Comparison of ENCODE assay signal across 10 cellular contexts in genomic region chr15:55250951-55251350, GRCh38. TPM values are rescaled to one million over a fixed set of nuclear protein-coding genes. Genes with fewer than 3 reads are reported as not detected.
DNase-seq lines count a peak whose midpoint lies in the region; TF ChIP-seq lines count a peak whose summit lies in the region.
"Had no signal": no experiment of that assay in that cellular context is flagged by ENCODE, and none has a peak within 500 bp of the region (broad histone marks: within the 10 kb centered on the region; RNA-seq: fewer than 3 reads in every experiment).

No MANE protein-coding gene starts in this region.

- intact Hi-C loops in stomach (cut with DNase I; ENCODE audit: low total_unique reads), result no loop called here

- TF ChIP-seq POLR2A in stomach (IDR thresholded peaks at IDR 0.05), result no peak

- TF ChIP-seq CTCF in endodermal cell (conservative IDR thresholded peaks at IDR 0.05) (no peak), stomach (IDR thresholded peaks at IDR 0.05) (no peak)

- H3K36me3 Mint-ChIP-seq in activated T-cell treated with anti-CD3 and anti-CD28 coated beads, Interleukin-2, amount 50 U/mL, for 24 hours (ENCODE audit: low read depth), result peaks cover 86% of the 10 kb centered on the region
- H3K36me3 Mint-ChIP-seq in endodermal cell (ENCODE audit: low read depth), result no peaks in the 10 kb centered on the region

- H3K4me3 Mint-ChIP-seq in activated T-cell treated with anti-CD3 and anti-CD28 coated beads, Interleukin-2, amount 50 U/mL, for 24 hours, result no peak overlapping the region
- H3K4me3 Mint-ChIP-seq in endodermal cell, result no peak overlapping the region

- peak overlapping the region; percentile 76 for H3K27ac Mint-ChIP-seq in activated T-cell treated with anti-CD3 and anti-CD28 coated beads, Interleukin-2, amount 50 U/mL, for 24 hours
- H3K27ac Mint-ChIP-seq in endodermal cell, result no peak overlapping the region

- H3K36me3 ChIP-seq in endodermal cell (ENCODE audit: control insufficient read depth, insufficient read depth, low read length), result no peaks in the 10 kb centered on the region
- H3K36me3 ChIP-seq in stomach, result peaks cover 0 to 3% (median 0%) of the 10 kb centered on the region in 4 donors

- no peak overlapping the region for H3K27ac ChIP-seq in endodermal cell (ENCODE audit: low read depth, low read length)
- peak overlapping the region; percentile 50 to 84 (median 63) for H3K27ac ChIP-seq in stomach

- H3K27me3 ChIP-seq in endodermal cell (ENCODE audit: control insufficient read depth, insufficient read depth, low read length, poor library complexity, severe bottlenecking), result no peaks in the 10 kb centered on the region
- H3K27me3 ChIP-seq in stomach, result no peaks in the 10 kb centered on the region

- H3K9ac ChIP-seq in endodermal cell (ENCODE audit: extremely low read depth, low read length, poor library complexity, severe bottlenecking), result no peak overlapping the region

- no peaks in the 10 kb centered on the region for H3K9me3 Mint-ChIP-seq in activated T-cell treated with anti-CD3 and anti-CD28 coated beads, Interleukin-2, amount 50 U/mL, for 24 hours
- no peaks in the 10 kb centered on the region for H3K9me3 Mint-ChIP-seq in endodermal cell

- no peak for TF ChIP-seq EP300 in stomach (IDR thresholded peaks at IDR 0.05)

- H3K4me3 ChIP-seq in endodermal cell (ENCODE audit: low read length) (no peak overlapping the region), stomach (no peak overlapping the region)

- 46 to 79% methylated on average over 3 to 4 of the region's 4 CpGs for WGBS in endodermal cell (ENCODE audit: insufficient coverage in 1 of 2, insufficient read length in 1 of 2), 2 experiments
- 53 to 62% (median 57%) methylated on average over 4 of the region's 4 CpGs for WGBS in stomach, 5 donors

- H3K4me1 Mint-ChIP-seq in activated T-cell treated with anti-CD3 and anti-CD28 coated beads, Interleukin-2, amount 50 U/mL, for 24 hours (ENCODE audit: low read depth), result peaks cover 83% of the 10 kb centered on the region
- H3K4me1 Mint-ChIP-seq in endodermal cell, result peaks cover 32% of the 10 kb centered on the region

- no peaks in the 10 kb centered on the region for H3K27me3 Mint-ChIP-seq in activated T-cell treated with anti-CD3 and anti-CD28 coated beads, Interleukin-2, amount 50 U/mL, for 24 hours
- peaks cover 2% of the 10 kb centered on the region for H3K27me3 Mint-ChIP-seq in endodermal cell (ENCODE audit: insufficient read depth)

- H3K4me1 ChIP-seq in endodermal cell (ENCODE audit: control insufficient read depth, insufficient read depth, low read length) (peaks cover 11% of the 10 kb centered on the region), stomach (peaks cover 61 to 98% (median 74%) of the 10 kb centered on the region in 4 donors)

- H3K9me3 ChIP-seq in endodermal cell (ENCODE audit: control insufficient read depth, low read length) (no peaks in the 10 kb centered on the region), stomach (no peaks in the 10 kb centered on the region)

- no peak for DNase-seq in activated T-cell treated with anti-CD3 and anti-CD28 coated beads, Interleukin-2, amount 50 U/mL, for 24 hours
- no peak for DNase-seq in activated T-cell treated with anti-CD3 and anti-CD28 coated beads, Interleukin-2, amount 50 U/mL, for 1 hour
- peak; percentile 71 for DNase-seq in OCI-M1 (lab: John Stamatoyannopoulos, UW)
- peak; percentile 55 for DNase-seq in endodermal cell
- no peak for DNase-seq in stomach
- DNase-seq in NCI-H82 treated with DMSO at 0.1 percent for 48 hours (lab: John Stamatoyannopoulos, UW; ENCODE audit: unreplicated experiment), result no peak
- DNase-seq in medulla oblongata (ENCODE audit: extremely low spot score), result no peak
- no peak for DNase-seq in 8988T
- DNase-seq: activated gamma-delta T cell treated with Interleukin-2 at 50 U/mL for 16 hours; stimulated activated CD4-positive, alpha-beta T cell treated with anti-CD3 and anti-CD28 coated beads, Interleukin-2, amount 100 ng/mL, for 48 hours had no signal

RNA-seq across cellular contexts. Expression of gene RAB27A, which starts 38.7 kb away (rescaled TPM):
- total RNA-seq in endodermal cell, result 1 to 10 TPM; 8.8 to 9.1 TPM
- 5.7 TPM for polyA plus RNA-seq in endodermal cell (2013, experiment 1 of 2)
- 4.1 TPM for polyA plus RNA-seq in endodermal cell (2013, experiment 2 of 2)
- 10 to 100 TPM in 4 of 5 donors, 1 to 10 TPM in 1; 4.3 to 78.4 (median 56.7) TPM for total RNA-seq in stomach
- polyA plus RNA-seq in stomach, result 100 to 1,000 TPM in 1 of 3 donors, 10 to 100 TPM in 2; 19.0 to 146 (median 59.5) TPM

RNA-seq across cellular contexts. Expression of gene RSL24D1, which starts 54.2 kb away (rescaled TPM):
- total RNA-seq in endodermal cell (10 to 100 TPM; 75.9 to 79.8 TPM), stomach (100 to 1,000 TPM in 2 of 5 donors, 10 to 100 TPM in 3; 22.2 to 115 (median 39.4) TPM)
- polyA plus RNA-seq in endodermal cell (2013, experiment 1 of 2), result 116 TPM
- 108 TPM for polyA plus RNA-seq in endodermal cell (2013, experiment 2 of 2)
- polyA plus RNA-seq in stomach, result 100 to 1,000 TPM in 1 of 3 donors, 10 to 100 TPM in 2; 84.9 to 187 (median 90.2) TPM

Comparison
In these comparisons a context has a peak if more than half of its experiments do, and no peak if none do; other contexts are left out.
1. DNase-seq: peak in OCI-M1 (single experiment) and endodermal cell (single experiment); none in activated T-cell treated with anti-CD3 and anti-CD28 coated beads, Interleukin-2, amount 50 U/mL, for 24 hours (single experiment), activated T-cell treated with anti-CD3 and anti-CD28 coated beads, Interleukin-2, amount 50 U/mL, for 1 hour (single experiment), stomach (single experiment), NCI-H82 treated with DMSO at 0.1 percent for 48 hours (single experiment), medulla oblongata (single experiment) and 8988T (single experiment).